Comparison of ENCODE assay signal across 8 cellular contexts in genomic region chr1:55140546-55140983, GRCh38.
DNase-seq lines count a peak whose midpoint lies in the region; ATAC-seq and TF ChIP-seq lines count a peak whose summit lies in the region.

No MANE protein-coding gene starts in this region.

- no peaks in the 10 kb centered on the region for H3K27me3 Mint-ChIP-seq in naive B cell
- H3K27me3 Mint-ChIP-seq in stimulated activated naive B cell treated with anti-CD40 and anti-IgM and Interleukin-4, amounts not matched to agents 10 μg/mL and 1 μg/mL and 100 μg/mL, for 72 hours, result no peaks in the 10 kb centered on the region

- H3K9me3 Mint-ChIP-seq in naive B cell, result peaks cover 0 to 3% (median 0%) of the 10 kb centered on the region in 7 donors
- no peaks in the 10 kb centered on the region for H3K9me3 Mint-ChIP-seq in stimulated activated naive B cell treated with anti-CD40 and anti-IgM and Interleukin-4, amounts not matched to agents 10 μg/mL and 1 μg/mL and 100 μg/mL, for 72 hours

- peaks cover 0 to 8% of the 10 kb centered on the region in 2 donors for H3K36me3 Mint-ChIP-seq in naive B cell
- peaks cover 6 to 21% of the 10 kb centered on the region in 2 donors for H3K36me3 Mint-ChIP-seq in stimulated activated naive B cell treated with anti-CD40 and anti-IgM and Interleukin-4, amounts not matched to agents 10 μg/mL and 1 μg/mL and 100 μg/mL, for 72 hours

- DNase-seq in CMK (ENCODE audit: low read depth), result peak; percentile 75
- peak; percentile 71 for DNase-seq in HT1080 (ENCODE audit: low read depth)
- peak; percentile 80 for DNase-seq in NOMO-1 treated with DMSO at 0.1 percent for 48 hours (lab: John Stamatoyannopoulos, UW; ENCODE audit: unreplicated experiment)
- DNase-seq in activated CD8-positive, alpha-beta memory T cell treated with anti-CD3 and anti-CD28 coated beads, Interleukin-2, amount 50 U/mL, for 24 hours (ENCODE audit: extremely low read depth), result peak; percentile 40
- peak; percentile 81 for DNase-seq in epithelial cell of esophagus (ENCODE audit: low read depth)
- peak; percentile 52 for DNase-seq in naive B cell
- peak; percentile 29 for DNase-seq in stimulated activated naive B cell treated with anti-CD40 and anti-IgM and Interleukin-4, amounts not matched to agents 10 μg/mL and 1 μg/mL and 100 μg/mL, for 72 hours

- peak; percentile 91 for TF ChIP-seq CTCF in epithelial cell of esophagus (IDR thresholded peaks at IDR 0.05; ENCODE audit: insufficient read depth, low read depth, low read length, missing control alignments)

- ATAC-seq in GM19452 (IDR thresholded peaks at IDR 0.05; ENCODE audit: unreplicated experiment) (peak; percentile 75), naive B cell (ENCODE audit: low read depth in 2 of 2) (peak; percentile 84 to 89)
- peak; percentile 94 to 96 for ATAC-seq in stimulated activated naive B cell treated with anti-CD40 and anti-IgM and Interleukin-4, amounts not matched to agents 10 μg/mL and 1 μg/mL and 100 μg/mL, for 72 hours (replicated peaks)

- no peak overlapping the region for H3K4me3 Mint-ChIP-seq in naive B cell
- no peak overlapping the region for H3K4me3 Mint-ChIP-seq in stimulated activated naive B cell treated with anti-CD40 and anti-IgM and Interleukin-4, amounts not matched to agents 10 μg/mL and 1 μg/mL and 100 μg/mL, for 72 hours

- peaks cover 0 to 2% (median 0%) of the 10 kb centered on the region in 3 donors for H3K4me1 Mint-ChIP-seq in naive B cell
- peaks cover 4 to 13% of the 10 kb centered on the region in 2 donors for H3K4me1 Mint-ChIP-seq in stimulated activated naive B cell treated with anti-CD40 and anti-IgM and Interleukin-4, amounts not matched to agents 10 μg/mL and 1 μg/mL and 100 μg/mL, for 72 hours

- no peak overlapping the region for H3K4me3 ChIP-seq in epithelial cell of esophagus (ENCODE audit: low read length)

- peak overlapping the region in 3 of 6 donors; percentile 14 to 77 (median 32) for H3K27ac Mint-ChIP-seq in naive B cell
- H3K27ac Mint-ChIP-seq in stimulated activated naive B cell treated with anti-CD40 and anti-IgM and Interleukin-4, amounts not matched to agents 10 μg/mL and 1 μg/mL and 100 μg/mL, for 72 hours, result peak overlapping the region; percentile 51

Comparison
In these comparisons a context has a peak if more than half of its experiments do, and no peak if none do; other contexts are left out.
1. DNase-seq: peak in every context shown above with its lines; median percentile 81 in epithelial cell of esophagus; 80 in NOMO-1 treated with DMSO at 0.1 percent for 48 hours; 75 in CMK; 71 in HT1080; 52 in naive B cell; 40 in activated CD8-positive, alpha-beta memory T cell treated with anti-CD3 and anti-CD28 coated beads, Interleukin-2, amount 50 U/mL, for 24 hours; 29 in stimulated activated naive B cell treated with anti-CD40 and anti-IgM and Interleukin-4, amounts not matched to agents 10 μg/mL and 1 μg/mL and 100 μg/mL, for 72 hours.